Comparison of ENCODE assay signal across 1 cellular context in genomic region chr14:24145700-24146621, GRCh38.
TF ChIP-seq lines count a peak whose summit lies in the region.

Gene PSME2 (minus strand): TSS chr14:24146610. CDS start chr14:24146581, 29 bp downstream.

TF ChIP-seq in HepG2, 621 proteins besides CTCF, POLR2A, EP300 and RAD21 (continued from another document and continues in another):
- TF ChIP-seq HMGXB4 (CRISPR knock-in tag; IDR thresholded peaks at IDR 0.05; ENCODE audit: borderline replicate concordance in 1 of 2, low read depth in 1 of 2), result no peak; a peak in 1 of 4 replicates
- no peak for TF ChIP-seq GRHL1 (CRISPR knock-in tag; conservative IDR thresholded peaks at IDR 0.05)
- no peak for TF ChIP-seq RFXAP (CRISPR knock-in tag; IDR thresholded peaks at IDR 0.05; ENCODE audit: borderline replicate concordance)
- no peak for TF ChIP-seq MYPOP (CRISPR knock-in tag; IDR thresholded peaks at IDR 0.05)
- no peak for TF ChIP-seq XRCC5 (optimal IDR thresholded peaks at IDR 0.05; ENCODE audit: low read length)
- TF ChIP-seq AGO1 (IDR thresholded peaks at IDR 0.05; ENCODE audit: low read depth, low read length, poor library complexity, severe bottlenecking), result no peak
- no peak for TF ChIP-seq NKX3-1 (CRISPR knock-in tag; IDR thresholded peaks at IDR 0.05)
- TF ChIP-seq KLF16 (CRISPR knock-in tag; IDR thresholded peaks at IDR 0.05), result peak in 1 of 2 experiments; percentile 89; a peak in 2 of 4 replicates
- no peak for TF ChIP-seq MLXIP (CRISPR knock-in tag; IDR thresholded peaks at IDR 0.05; ENCODE audit: borderline replicate concordance)
- no peak for TF ChIP-seq SIX1 (CRISPR knock-in tag; IDR thresholded peaks at IDR 0.05; ENCODE audit: borderline replicate concordance)
- TF ChIP-seq ZBTB46 (CRISPR knock-in tag; IDR thresholded peaks at IDR 0.05; ENCODE audit: borderline replicate concordance), result no peak
- TF ChIP-seq SMYD3 (CRISPR knock-in tag; IDR thresholded peaks at IDR 0.05), result 0 out of 2 replicates have a peak, but pooled peaks have one; percentile 38
- TF ChIP-seq ZNF646 (CRISPR knock-in tag; IDR thresholded peaks at IDR 0.05), result no peak
- TF ChIP-seq ARNT (IDR thresholded peaks at IDR 0.05), result no peak
- no peak for TF ChIP-seq SP4 (CRISPR knock-in tag; IDR thresholded peaks at IDR 0.05)
- TF ChIP-seq POGZ (CRISPR knock-in tag; IDR thresholded peaks at IDR 0.05), result no peak
- peak; percentile 6; the same call in 1 of the 2 replicates for TF ChIP-seq TIGD3 (CRISPR knock-in tag; IDR thresholded peaks at IDR 0.05; ENCODE audit: borderline replicate concordance)
- no peak for TF ChIP-seq ZNF709 (CRISPR knock-in tag; IDR thresholded peaks at IDR 0.05)
- TF ChIP-seq ZNF704 (CRISPR knock-in tag; IDR thresholded peaks at IDR 0.05; ENCODE audit: borderline replicate concordance), result peak; percentile 1; the same call in 1 of the 2 replicates
- TF ChIP-seq FOXP4 (CRISPR knock-in tag; IDR thresholded peaks at IDR 0.05), result peak; percentile 5; the same call in 1 of the 2 replicates
- no peak for TF ChIP-seq NAIF1 (CRISPR knock-in tag; IDR thresholded peaks at IDR 0.05; ENCODE audit: borderline replicate concordance)
- TF ChIP-seq TBX3 (IDR thresholded peaks at IDR 0.05; ENCODE audit: borderline replicate concordance), result no peak
- TF ChIP-seq HNRNPL (IDR thresholded peaks at IDR 0.05; ENCODE audit: low read depth, low read length), result no peak
- no peak for TF ChIP-seq NR3C1 (CRISPR knock-in tag; IDR thresholded peaks at IDR 0.05)
- TF ChIP-seq BORCS8-MEF2B (CRISPR knock-in tag; IDR thresholded peaks at IDR 0.05), result no peak; the same call in none of the 2 replicates
- TF ChIP-seq MED8 (CRISPR knock-in tag; IDR thresholded peaks at IDR 0.05; ENCODE audit: insufficient replicate concordance), result no peak
- TF ChIP-seq RFXANK (CRISPR knock-in tag; IDR thresholded peaks at IDR 0.05), result no peak; the same call in 1 of the 2 replicates
- TF ChIP-seq NRL (CRISPR knock-in tag; IDR thresholded peaks at IDR 0.05; ENCODE audit: borderline replicate concordance), result no peak
- TF ChIP-seq HBP1 (CRISPR knock-in tag; IDR thresholded peaks at IDR 0.05; ENCODE audit: low read depth), result peak; percentile 45; the same call in 1 of the 2 replicates
- no peak for TF ChIP-seq ZNF777 (CRISPR knock-in tag; IDR thresholded peaks at IDR 0.05)
- TF ChIP-seq FOXA1 (IDR thresholded peaks at IDR 0.05), result no peak
- TF ChIP-seq FOXA1 (CRISPR knock-in tag; IDR thresholded peaks at IDR 0.05), result no peak
- no peak; the same call in 1 of the 2 replicates for TF ChIP-seq ZFP1 (CRISPR knock-in tag; IDR thresholded peaks at IDR 0.05)
